In the genomic region with DNA sequence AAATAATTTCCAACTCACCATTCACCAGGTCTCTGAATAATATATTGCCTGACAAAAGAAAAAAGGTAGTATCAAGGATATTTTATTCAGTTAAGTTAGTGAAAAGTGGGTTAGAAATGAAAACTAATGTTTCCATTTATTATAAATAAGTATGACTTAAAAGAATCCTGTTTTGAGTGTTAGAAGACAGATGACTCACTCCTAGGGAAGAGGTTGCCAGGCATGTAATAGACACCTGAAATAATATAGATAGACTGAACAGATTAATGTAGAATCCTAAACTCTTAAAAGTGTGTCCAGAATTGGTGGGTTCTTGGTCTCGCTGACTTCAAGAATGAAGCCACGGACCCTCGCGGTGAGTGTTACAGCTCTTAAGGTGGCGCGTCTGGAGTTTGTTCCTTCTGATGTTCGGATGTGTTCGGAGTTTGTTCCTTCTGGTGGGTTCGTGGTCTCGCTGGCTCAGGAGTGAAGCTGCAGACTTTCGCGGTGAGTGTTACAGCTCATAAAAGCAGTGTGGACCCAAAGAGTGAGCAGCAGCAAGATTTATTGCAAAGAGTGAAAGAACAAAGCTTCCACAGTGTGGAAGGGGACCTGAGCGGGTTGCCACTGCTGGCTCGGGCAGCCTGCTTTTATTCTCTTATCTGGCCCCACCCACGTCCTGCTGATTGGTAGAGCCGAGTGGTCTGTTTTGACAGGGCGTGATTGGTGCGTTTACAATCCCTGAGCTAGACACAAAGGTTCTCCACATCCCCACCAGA, we compare ENCODE assay signal across 11 cellular contexts. TPM values are rescaled to one million over a fixed set of nuclear protein-coding genes. Genes with fewer than 3 reads are reported as not detected.
"Had no signal": no experiment of that assay in that cellular context is flagged by ENCODE, and none has a peak within 500 bp of the region (broad histone marks: within the 10 kb centered on the region; RNA-seq: fewer than 3 reads in every experiment).

No MANE protein-coding gene starts in this region.

RNA-seq across cellular contexts. Expression of a gene that starts 6.5 kb away (rescaled TPM):
- total RNA-seq: activated naive CD8-positive, alpha-beta T cell treated with anti-CD3 and anti-CD28 coated beads, Interleukin-2, amount 10 ng/mL, durations not matched to agents 7 days and 5 days; cerebellum; kidney epithelial cell; left ventricle myocardium inferior; natural killer cell; occipital lobe; Right ventricle myocardium superior; smooth muscle cell had no signal
- polyA plus RNA-seq: smooth muscle cell had no signal

RNA-seq across cellular contexts. Expression of a gene that starts 19.1 kb away (rescaled TPM):
- total RNA-seq: kidney epithelial cell, left ventricle myocardium inferior, natural killer cell, Right ventricle myocardium superior had no signal

RNA-seq across cellular contexts. Expression of a gene that starts 32.1 kb away (rescaled TPM):
- total RNA-seq: activated naive CD8-positive, alpha-beta T cell treated with anti-CD3 and anti-CD28 coated beads, Interleukin-2, amount 10 ng/mL, durations not matched to agents 7 days and 5 days; cerebellum; esophagus mucosa; kidney epithelial cell; natural killer cell; smooth muscle cell; T-helper 1 cell treated with Interleukin-12 subunit alpha and Interleukin-12 subunit beta and Interleukin-4 antibody, amounts not matched to agents 30 ng/mL and 1 ng/mL, for 36 hours; ureter had no signal

RNA-seq across cellular contexts. Expression of a gene that starts 35.1 kb away (rescaled TPM):
- total RNA-seq: cerebellum, esophagus mucosa, kidney epithelial cell, natural killer cell, occipital lobe had no signal
